Comparison of ENCODE assay signal across 8 cellular contexts in the genomic region with DNA sequence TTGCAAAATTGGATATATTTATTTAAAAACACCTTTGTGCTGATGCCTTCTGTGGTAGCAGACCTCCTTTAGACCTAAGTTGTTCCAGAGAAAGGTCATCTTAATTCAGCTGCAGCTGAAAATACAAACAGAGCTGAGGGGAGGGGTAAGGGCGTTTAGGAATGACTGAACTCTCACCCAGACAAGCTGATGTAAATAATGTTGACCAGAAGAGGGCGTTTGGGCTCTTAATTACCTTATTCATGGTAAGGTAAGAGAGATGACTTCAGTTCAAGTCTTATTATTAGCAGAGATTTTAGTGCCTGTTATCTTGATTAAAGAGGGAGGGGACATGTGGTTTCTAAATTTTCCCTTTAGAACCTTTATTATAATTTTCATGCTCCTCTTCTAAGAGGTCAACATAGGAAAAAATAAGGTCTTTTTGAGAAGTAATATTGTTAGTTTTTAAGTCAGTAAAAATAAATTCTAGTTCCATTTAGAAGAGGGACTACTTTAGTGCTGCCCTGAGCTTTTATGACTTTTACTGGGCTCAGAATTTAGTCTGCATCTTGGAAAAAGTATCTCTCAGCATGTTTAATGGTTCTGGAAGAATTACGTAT. TPM values are rescaled to one million over a fixed set of nuclear protein-coding genes. Genes with fewer than 3 reads are reported as not detected.
DNase-seq lines count a peak whose midpoint lies in the region; ATAC-seq and TF ChIP-seq lines count a peak whose summit lies in the region.

No MANE protein-coding gene starts in this region.

- H3K27ac Mint-ChIP-seq in activated CD8-positive, alpha-beta memory T cell treated with anti-CD3 and anti-CD28 coated beads, Interleukin-2, amount 10 ng/mL, durations not matched to agents 7 days and 5 days = no peak overlapping the region

- POLR2A ChIA-PET in PC-3 (lab: Charles Lee; ENCODE audit: unreplicated experiment) = no interaction called here

- TF ChIP-seq EP300 in ovary (IDR thresholded peaks at IDR 0.05) = no peak

- no peak overlapping the region for H3K9ac ChIP-seq in Karpas-422 (ENCODE audit: low read length)
- no peak overlapping the region for H3K9ac ChIP-seq in PC-3 (ENCODE audit: low read length)

- peak; percentile 84 for ATAC-seq in activated CD8-positive, alpha-beta memory T cell treated with anti-CD3 and anti-CD28 coated beads, Interleukin-2, amount 10 ng/mL, durations not matched to agents 7 days and 5 days
- peak; percentile 90 for ATAC-seq in GM21576 (IDR thresholded peaks at IDR 0.05; ENCODE audit: unreplicated experiment)
- ATAC-seq in PC-3 = peak; percentile 94
- ATAC-seq in mucosa of descending colon = peak; percentile 62

- no peaks in the 10 kb centered on the region for H3K36me3 Mint-ChIP-seq in activated CD8-positive, alpha-beta memory T cell treated with anti-CD3 and anti-CD28 coated beads, Interleukin-2, amount 10 ng/mL, durations not matched to agents 7 days and 5 days

- DNase-seq in activated CD8-positive, alpha-beta memory T cell treated with anti-CD3 and anti-CD28 coated beads, Interleukin-2, amount 10 ng/mL, durations not matched to agents 7 days and 5 days = no peak
- no peak for DNase-seq in activated CD8-positive, alpha-beta memory T cell treated with anti-CD3 and anti-CD28 coated beads, Interleukin-2, amount 50 U/mL, for 4 hours
- DNase-seq in Karpas-422 (peak; percentile 80), PC-3 (peak; percentile 88), dermis microvascular lymphatic vessel endothelial cell (ENCODE audit: low read depth in 2 of 2) (peak; percentile 29 to 67), mucosa of descending colon (peak in 1 of 3 donors; percentile 49), ovary (no peak)

- H2AFZ ChIP-seq in Karpas-422 (ENCODE audit: low read length) = no peak overlapping the region
- no peak overlapping the region for H2AFZ ChIP-seq in PC-3 (ENCODE audit: low read length)

- H3F3A ChIP-seq in PC-3 (ENCODE audit: low read length, unreplicated experiment) = no peaks in the 10 kb centered on the region

- H3K4me1 ChIP-seq in Karpas-422 (ENCODE audit: low read length) (no peaks in the 10 kb centered on the region), PC-3 (ENCODE audit: insufficient read depth, low read length) (no peaks in the 10 kb centered on the region), mucosa of descending colon (ENCODE audit: low read depth) (no peaks in the 10 kb centered on the region), ovary (ENCODE audit: insufficient read depth) (peaks cover 4% of the 10 kb centered on the region)

- no peak overlapping the region for H3K4me2 ChIP-seq in Karpas-422 (ENCODE audit: low read depth, low read length, poor library complexity, severe bottlenecking)
- H3K4me2 ChIP-seq in PC-3 (ENCODE audit: low read length) = no peak overlapping the region

- TF ChIP-seq POLR2A in ovary (IDR thresholded peaks at IDR 0.05) = no peak

- H4K20me1 ChIP-seq in Karpas-422 (ENCODE audit: insufficient read depth, low read depth, low read length) (no peaks in the 10 kb centered on the region), PC-3 (ENCODE audit: low read length) (no peaks in the 10 kb centered on the region)

- no peaks in the 10 kb centered on the region for H3K9me3 ChIP-seq in Karpas-422 (ENCODE audit: low read length)
- H3K9me3 ChIP-seq in PC-3 (ENCODE audit: low read length) = no peaks in the 10 kb centered on the region
- no peaks in the 10 kb centered on the region for H3K9me3 ChIP-seq in mucosa of descending colon
- H3K9me3 ChIP-seq in ovary = no peaks in the 10 kb centered on the region

- intact Hi-C loops in PC-3 (cut with micrococcal nuclease) (no loop called here), mucosa of descending colon (cut with DNase I, micrococcal nuclease) (no loop called here), ovary (cut with DNase I) (no loop called here)

- H3K27me3 Mint-ChIP-seq in activated CD8-positive, alpha-beta memory T cell treated with anti-CD3 and anti-CD28 coated beads, Interleukin-2, amount 10 ng/mL, durations not matched to agents 7 days and 5 days = peaks cover 6% of the 10 kb centered on the region

- no peaks in the 10 kb centered on the region for H3K9me3 Mint-ChIP-seq in activated CD8-positive, alpha-beta memory T cell treated with anti-CD3 and anti-CD28 coated beads, Interleukin-2, amount 10 ng/mL, durations not matched to agents 7 days and 5 days (ENCODE audit: low read depth)

- H3K36me3 ChIP-seq in Karpas-422 (ENCODE audit: insufficient read depth, low read length) (no peaks in the 10 kb centered on the region), PC-3 (ENCODE audit: low read depth, low read length) (no peaks in the 10 kb centered on the region), mucosa of descending colon (ENCODE audit: low read depth) (no peaks in the 10 kb centered on the region), ovary (no peaks in the 10 kb centered on the region)

- no TSS peak for BruUV-seq in PC-3 (replicated peaks; lab: Mats Ljungman, UMichigan)

- H3K4me1 Mint-ChIP-seq in activated CD8-positive, alpha-beta memory T cell treated with anti-CD3 and anti-CD28 coated beads, Interleukin-2, amount 10 ng/mL, durations not matched to agents 7 days and 5 days = peaks cover 3% of the 10 kb centered on the region

- H3K4me3 ChIP-seq in Karpas-422 (ENCODE audit: low read length) (no peak overlapping the region), PC-3 (ENCODE audit: low read length) (no peak overlapping the region), mucosa of descending colon (no peak overlapping the region), ovary (no peak overlapping the region)

- WGBS in ovary, 3 donors = 41 to 42% (median 41%) methylated on average over 3 of the region's 3 CpGs

- H3K4me3 Mint-ChIP-seq in activated CD8-positive, alpha-beta memory T cell treated with anti-CD3 and anti-CD28 coated beads, Interleukin-2, amount 10 ng/mL, durations not matched to agents 7 days and 5 days = no peak overlapping the region

- no peaks in the 10 kb centered on the region for H3K79me2 ChIP-seq in Karpas-422 (ENCODE audit: low read length)
- no peaks in the 10 kb centered on the region for H3K79me2 ChIP-seq in PC-3 (ENCODE audit: low read length)

- no peaks in the 10 kb centered on the region for H3K9me2 ChIP-seq in Karpas-422 (replicated peaks; ENCODE audit: insufficient read depth, low read length)
- no peaks in the 10 kb centered on the region for H3K9me2 ChIP-seq in PC-3 (replicated peaks; ENCODE audit: low read length)

- H3K27me3 ChIP-seq in Karpas-422 (ENCODE audit: low read length) (no peaks in the 10 kb centered on the region), PC-3 (ENCODE audit: low read length) (no peaks in the 10 kb centered on the region), ovary (no peaks in the 10 kb centered on the region)

- H3K27ac ChIP-seq in Karpas-422 (ENCODE audit: low read length) = no peak overlapping the region
- no peak overlapping the region for H3K27ac ChIP-seq in PC-3 (ENCODE audit: low read length)
- H3K27ac ChIP-seq in ovary = no peak overlapping the region

- TF ChIP-seq CTCF in PC-3 (conservative IDR thresholded peaks at IDR 0.05; ENCODE audit: low read depth, low read length) (peak; percentile 77), mucosa of descending colon (IDR thresholded peaks at IDR 0.05) (no peak), ovary (IDR thresholded peaks at IDR 0.05) (peak in 1 of 3 donors; percentile 25)

- CTCF ChIA-PET in activated CD8-positive, alpha-beta memory T cell treated with anti-CD3 and anti-CD28 coated beads, Interleukin-2, amount 10 ng/mL, durations not matched to agents 7 days and 5 days (lab: Charles Lee) = interaction anchor here (0.6 to 2.4 kb wide), 14 partner anchors 10 to 171 kb away, joined by 3 to 15 read pairs (median 4); a partner anchor contains a TSS
- CTCF ChIA-PET in PC-3 (lab: Charles Lee) = interaction anchor here (0.5 kb wide), 1 partner anchor 9 kb away, joined by 3 read pairs; no protein-coding TSS in a partner anchor

RNA-seq across cellular contexts. Expression of a gene that starts 46.3 kb away (rescaled TPM):
- total RNA-seq in activated CD8-positive, alpha-beta memory T cell treated with anti-CD3 and anti-CD28 coated beads, Interleukin-2, amount 10 ng/mL, durations not matched to agents 7 days and 5 days = 100 to 1,000 TPM; 153 to 218 TPM
- not detected in 2 replicates for total RNA-seq in Karpas-422 (2014; rRNA removed; shearing (Covaris generic); ENCODE audit: low replicate concordance)
- not detected in 2 replicates for total RNA-seq in PC-3 (2014; rRNA removed)
- total RNA-seq in dermis microvascular lymphatic vessel endothelial cell = not detected in 2 replicates
- 1 to 10 TPM; 1.3 to 1.5 (median 1.4) TPM for total RNA-seq in mucosa of descending colon
- total RNA-seq in ovary = 1 to 10 TPM in 1 of 7 donors, under 1 TPM in 3, not detected in 3; 0.46 to 1.4 (median 0.85) TPM
- polyA plus RNA-seq in ovary = 1 to 10 TPM in 1 of 2 donors, under 1 TPM in 1; 0.21 to 2.6 TPM

Comparison
In these comparisons a context has a peak if more than half of its experiments do, and no peak if none do; other contexts are left out.
1. DNase-seq: peak in Karpas-422 (single experiment), PC-3 (single experiment) and dermis microvascular lymphatic vessel endothelial cell (2 of 2); none in activated CD8-positive, alpha-beta memory T cell treated with anti-CD3 and anti-CD28 coated beads, Interleukin-2, amount 10 ng/mL, durations not matched to agents 7 days and 5 days (single experiment), activated CD8-positive, alpha-beta memory T cell treated with anti-CD3 and anti-CD28 coated beads, Interleukin-2, amount 50 U/mL, for 4 hours (single experiment) and ovary (0 of 5).
2. RNA of a gene that starts 46.3 kb away (total RNA-seq): 153 to 218 TPM in activated CD8-positive, alpha-beta memory T cell treated with anti-CD3 and anti-CD28 coated beads, Interleukin-2, amount 10 ng/mL, durations not matched to agents 7 days and 5 days; 1.3 to 1.5 TPM in mucosa of descending colon, 0.46 to 1.4 TPM in ovary, not detected in Karpas-422, not detected in PC-3 and not detected in dermis microvascular lymphatic vessel endothelial cell; every median in the first group is over 10 times any median in the second.
3. Peak in every context shown above with its lines, with median percentiles within 50 percentile points of each other: ATAC-seq.